In the genomic region with DNA sequence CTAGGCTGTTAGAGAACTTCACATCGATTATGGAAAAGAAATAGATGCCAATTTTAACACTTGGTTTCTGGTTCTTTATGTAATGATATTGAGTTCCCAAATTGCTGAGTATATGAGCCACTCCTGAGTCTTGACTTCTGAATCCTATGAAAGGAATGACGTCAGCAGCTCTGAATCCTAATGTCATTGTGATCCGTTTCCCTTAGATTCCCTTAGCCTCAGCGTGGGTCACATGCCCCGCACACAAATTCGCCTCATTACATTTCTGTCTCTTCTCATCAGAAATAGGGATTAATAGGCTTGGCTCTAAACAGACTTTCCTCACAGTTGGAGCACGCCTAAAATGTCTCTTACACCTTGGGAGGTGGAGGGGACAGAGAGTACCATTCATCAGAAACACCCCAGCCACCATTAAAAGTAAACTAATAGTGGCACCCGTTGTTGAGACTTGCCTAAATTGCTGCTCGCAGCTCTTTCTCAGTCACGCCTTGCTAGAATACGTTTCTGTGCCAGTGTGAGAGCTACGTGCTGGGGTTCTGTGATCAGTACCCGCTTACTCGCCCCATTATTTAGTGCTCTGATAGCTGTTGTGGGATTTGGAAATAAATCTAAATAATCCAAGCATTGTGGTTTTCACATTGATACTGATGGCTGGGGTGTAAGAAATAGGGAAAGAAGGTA, we compare ENCODE assay signal across 21 cellular contexts. TPM values are rescaled to one million over a fixed set of nuclear protein-coding genes. Genes with fewer than 3 reads are reported as not detected.
DNase-seq lines count a peak whose midpoint lies in the region; FAIRE-seq and TF ChIP-seq lines count a peak whose summit lies in the region.
"Had no signal": no experiment of that assay in that cellular context is flagged by ENCODE, and none has a peak within 500 bp of the region (broad histone marks: within the 10 kb centered on the region; RNA-seq: fewer than 3 reads in every experiment).

No MANE protein-coding gene starts in this region.

- H3K9me3 ChIP-seq in iPS-15b (ENCODE audit: control insufficient read depth, insufficient read depth, low read length): no peaks in the 10 kb centered on the region
- H3K9me3 ChIP-seq in suprapubic skin: no peaks in the 10 kb centered on the region
- H3K9me3 ChIP-seq in small intestine (ENCODE audit: control insufficient read depth, low read depth): no peaks in the 10 kb centered on the region
- no peaks in the 10 kb centered on the region for H3K9me3 ChIP-seq in A673 (ENCODE audit: low read depth, low read length, poor library complexity, severe bottlenecking)
- H3K9me3 ChIP-seq: lower lobe of right lung, SJSA1, uterus had no signal

- DNase-seq in RWPE1 (ENCODE audit: low spot score) (no peak), chondrocyte (ENCODE audit: low spot score) (no peak), suprapubic skin (ENCODE audit: low spot score in 2 of 2) (no peak), small intestine (no peak), AG08395 (ENCODE audit: low spot score) (no peak), A673 (ENCODE audit: low spot score) (no peak)
- DNase-seq: activated CD4-positive, alpha-beta T cell treated with anti-CD3 and anti-CD28 coated beads, Interleukin-2, amount 10 ng/mL, durations not matched to agents 24 days and 14 days; activated CD8-positive, alpha-beta memory T cell treated with anti-CD3 and anti-CD28 coated beads, Interleukin-2, amount 10 ng/mL, durations not matched to agents 7 days and 5 days; activated naive CD4-positive, alpha-beta T cell treated with anti-CD3 and anti-CD28 coated beads, Interleukin-2, amount 50 U/mL, for 16 hours; Kasumi-1; MV-4-11; NCI-H526; stimulated activated CD4-positive, alpha-beta T cell treated with anti-CD3 and anti-CD28 coated beads, Interleukin-1b, Interleukin-23, amount 100 ng/mL, for 48 hours had no signal

- H3K27ac ChIP-seq in RWPE1 (peak overlapping the region; percentile 98), suprapubic skin (peak overlapping the region; percentile 89), small intestine (ENCODE audit: low read depth in 1 of 2, low read length in 1 of 2) (no peak overlapping the region), A673 (ENCODE audit: low read depth, low read length, poor library complexity, severe bottlenecking) (no peak overlapping the region)
- H3K27ac ChIP-seq: lower lobe of right lung, SJSA1 had no signal

- H3K36me3 ChIP-seq in iPS-15b (ENCODE audit: control insufficient read depth, insufficient read depth, low read length): peaks cover 12% of the 10 kb centered on the region
- H3K36me3 ChIP-seq in suprapubic skin: peaks cover 52% of the 10 kb centered on the region
- peaks cover 0 to 11% of the 10 kb centered on the region in 2 donors for H3K36me3 ChIP-seq in small intestine (ENCODE audit: control insufficient read depth in 2 of 2, insufficient read depth in 2 of 2, low read length in 2 of 2)
- peaks cover 23% of the 10 kb centered on the region for H3K36me3 ChIP-seq in A673 (ENCODE audit: insufficient read depth, low read length, poor library complexity, severe bottlenecking)
- H3K36me3 ChIP-seq: uterus had no signal

- no peak overlapping the region for H3K4me3 Mint-ChIP-seq in chondrocyte (ENCODE audit: unreplicated experiment)
- H3K4me3 Mint-ChIP-seq: activated CD4-positive, alpha-beta T cell treated with anti-CD3 and anti-CD28 coated beads, Interleukin-2, amount 10 ng/mL, durations not matched to agents 24 days and 14 days; activated CD8-positive, alpha-beta memory T cell treated with anti-CD3 and anti-CD28 coated beads, Interleukin-2, amount 10 ng/mL, durations not matched to agents 7 days and 5 days had no signal

- FAIRE-seq in small intestine (lab: Jason Lieb, UNC): no peak
- FAIRE-seq: D721Med, GM12878, RCC 7860 had no signal

- H3K27me3 ChIP-seq in iPS-15b (ENCODE audit: control insufficient read depth, insufficient read depth, low read length) (no peaks in the 10 kb centered on the region), suprapubic skin (no peaks in the 10 kb centered on the region), small intestine (ENCODE audit: control insufficient read depth in 2 of 2, insufficient read depth in 2 of 2, low read length in 2 of 2) (no peaks in the 10 kb centered on the region), A673 (replicated peaks; ENCODE audit: insufficient read depth, low read depth, low read length, poor library complexity) (no peaks in the 10 kb centered on the region)
- H3K27me3 ChIP-seq: SJSA1, uterus had no signal

- TF ChIP-seq CTCF in RWPE1 (conservative IDR thresholded peaks at IDR 0.05; ENCODE audit: low read depth): no peak
- TF ChIP-seq CTCF in chondrocyte (IDR thresholded peaks at IDR 0.05): no peak
- no peak for TF ChIP-seq CTCF in suprapubic skin (IDR thresholded peaks at IDR 0.05)
- no peak for TF ChIP-seq CTCF in A673 (conservative IDR thresholded peaks at IDR 0.05; ENCODE audit: low read depth, low read length)

- peaks cover 9% of the 10 kb centered on the region for H3K4me1 Mint-ChIP-seq in chondrocyte (ENCODE audit: low read depth)

- intact Hi-C loops in A673 (cut with micrococcal nuclease; ENCODE audit: unreplicated experiment): no loop called here

- H3K4me1 ChIP-seq in iPS-15b (ENCODE audit: control insufficient read depth, insufficient read depth, low read length): no peaks in the 10 kb centered on the region
- H3K4me1 ChIP-seq in suprapubic skin: peaks cover 24% of the 10 kb centered on the region
- no peaks in the 10 kb centered on the region for H3K4me1 ChIP-seq in small intestine (ENCODE audit: control insufficient read depth in 2 of 2, insufficient read depth in 1 of 2, low read depth in 1 of 2, low read length in 1 of 2)
- peaks cover under 1% of the 10 kb centered on the region for H3K4me1 ChIP-seq in A673 (ENCODE audit: insufficient read depth, low read length, poor library complexity, severe bottlenecking)
- H3K4me1 ChIP-seq: SJSA1, uterus had no signal

- no peak for TF ChIP-seq EP300 in suprapubic skin (IDR thresholded peaks at IDR 0.05)

- WGBS in suprapubic skin: 68% methylated on average over 14 of the region's 14 CpGs
- 91 to 93% (median 91%) methylated on average over 14 of the region's 14 CpGs for WGBS in small intestine, 3 donors

- POLR2A ChIA-PET in RWPE1 (lab: Yijun Ruan, JAX; ENCODE audit: low non-redundant PET) (no interaction called here), A673 (lab: Charles Lee; ENCODE audit: low non-redundant PET) (no interaction called here)

- CTCF ChIA-PET in RWPE1 (lab: Yijun Ruan, JAX): interaction anchor here (0.7 to 1.1 kb wide), 2 partner anchors 192 to 479 kb away, joined by 3 to 4 read pairs; no protein-coding TSS in a partner anchor
- CTCF ChIA-PET in A673 (lab: Charles Lee): no interaction called here

- H3K27me3 Mint-ChIP-seq in chondrocyte (ENCODE audit: low read depth): no peaks in the 10 kb centered on the region
- H3K27me3 Mint-ChIP-seq: activated CD4-positive, alpha-beta T cell treated with anti-CD3 and anti-CD28 coated beads, Interleukin-2, amount 10 ng/mL, durations not matched to agents 24 days and 14 days; activated CD8-positive, alpha-beta memory T cell treated with anti-CD3 and anti-CD28 coated beads, Interleukin-2, amount 10 ng/mL, durations not matched to agents 7 days and 5 days; progenitor cell of endocrine pancreas had no signal

- H3K4me3 ChIP-seq in iPS-15b (ENCODE audit: low read depth, low read length) (peak overlapping the region; percentile 50), suprapubic skin (peak overlapping the region; percentile 11), small intestine (ENCODE audit: low read depth in 1 of 2, low read length in 2 of 2) (no peak overlapping the region), A673 (ENCODE audit: low read depth, low read length, poor library complexity, severe bottlenecking) (no peak overlapping the region)
- H3K4me3 ChIP-seq: GM12878, lower lobe of right lung, SJSA1, uterus had no signal

- no peak overlapping the region for H3K9ac ChIP-seq in iPS-15b (ENCODE audit: low read depth, low read length)

- H3K9me3 Mint-ChIP-seq in chondrocyte (ENCODE audit: low read depth): no peaks in the 10 kb centered on the region
- H3K9me3 Mint-ChIP-seq: activated CD4-positive, alpha-beta T cell treated with anti-CD3 and anti-CD28 coated beads, Interleukin-2, amount 10 ng/mL, durations not matched to agents 24 days and 14 days had no signal

- no peak for TF ChIP-seq POLR2A in suprapubic skin (IDR thresholded peaks at IDR 0.05)

- peak overlapping the region; percentile 45 for H3K27ac Mint-ChIP-seq in chondrocyte (ENCODE audit: unreplicated experiment)
- H3K27ac Mint-ChIP-seq: activated CD4-positive, alpha-beta T cell treated with anti-CD3 and anti-CD28 coated beads, Interleukin-2, amount 10 ng/mL, durations not matched to agents 24 days and 14 days; activated CD8-positive, alpha-beta memory T cell treated with anti-CD3 and anti-CD28 coated beads, Interleukin-2, amount 10 ng/mL, durations not matched to agents 7 days and 5 days; progenitor cell of endocrine pancreas had no signal

- BruUV-seq in A673 (replicated peaks; lab: Mats Ljungman, UMichigan): no TSS peak

- H3K36me3 Mint-ChIP-seq in chondrocyte (ENCODE audit: low read depth): peaks cover 2% of the 10 kb centered on the region

RNA-seq across cellular contexts. Expression of a gene that starts 7.1 kb away (rescaled TPM):
- 7.2 to 8.5 TPM (median 7.3 TPM) in 3 replicates for total RNA-seq in chondrocyte
- 10 to 100 TPM; 27.3 to 42.6 (median 31.0) TPM for total RNA-seq in suprapubic skin
- 10 to 100 TPM in 2 of 3 donors, 1 to 10 TPM in 1; 9.2 to 19.5 (median 14.3) TPM for polyA plus RNA-seq in small intestine
- total RNA-seq in A673 (2021): 38.5 and 39.5 TPM in 2 replicates

RNA-seq across cellular contexts. Expression of a gene that starts 7.2 kb away (rescaled TPM):
- total RNA-seq in chondrocyte (53.4 to 54.5 TPM (median 54.0 TPM) in 3 replicates), suprapubic skin (100 to 1,000 TPM in 1 of 4 donors, 10 to 100 TPM in 3; 58.9 to 102 (median 72.1) TPM), A673 (2021) (110 and 122 TPM in 2 replicates)
- 10 to 100 TPM; 65.4 to 93.0 (median 76.7) TPM for polyA plus RNA-seq in small intestine

RNA-seq across cellular contexts. Expression of a gene that starts 37.2 kb away (rescaled TPM):
- total RNA-seq in chondrocyte (11.8 to 15.9 TPM (median 12.6 TPM) in 3 replicates), suprapubic skin (10 to 100 TPM; 37.2 to 56.4 (median 48.7) TPM), A673 (2021) (58.7 and 66.3 TPM in 2 replicates)
- polyA plus RNA-seq in small intestine: 10 to 100 TPM in 1 of 3 donors, 1 to 10 TPM in 2; 2.7 to 11.6 (median 3.1) TPM

RNA-seq across cellular contexts. Expression of a gene that starts 56.9 kb away (rescaled TPM):
- total RNA-seq in chondrocyte (26.8 to 28.2 TPM (median 27.2 TPM) in 3 replicates), suprapubic skin (100 to 1,000 TPM in 1 of 4 donors, 10 to 100 TPM in 3; 47.8 to 120 (median 79.4) TPM), A673 (2021) (38.7 and 49.2 TPM in 2 replicates)
- polyA plus RNA-seq in small intestine: 10 to 100 TPM in 1 of 3 donors, 1 to 10 TPM in 2; 5.6 to 16.6 (median 7.0) TPM

Comparison
In these comparisons a context has a peak if more than half of its experiments do, and no peak if none do; other contexts are left out.
1. H3K27ac ChIP-seq: peak in RWPE1 (single experiment) and suprapubic skin (single experiment); none in small intestine (0 of 2) and A673 (single experiment).
2. H3K4me3 ChIP-seq: peak in iPS-15b (single experiment) and suprapubic skin (single experiment); none in small intestine (0 of 2) and A673 (single experiment).